In the genomic region with DNA sequence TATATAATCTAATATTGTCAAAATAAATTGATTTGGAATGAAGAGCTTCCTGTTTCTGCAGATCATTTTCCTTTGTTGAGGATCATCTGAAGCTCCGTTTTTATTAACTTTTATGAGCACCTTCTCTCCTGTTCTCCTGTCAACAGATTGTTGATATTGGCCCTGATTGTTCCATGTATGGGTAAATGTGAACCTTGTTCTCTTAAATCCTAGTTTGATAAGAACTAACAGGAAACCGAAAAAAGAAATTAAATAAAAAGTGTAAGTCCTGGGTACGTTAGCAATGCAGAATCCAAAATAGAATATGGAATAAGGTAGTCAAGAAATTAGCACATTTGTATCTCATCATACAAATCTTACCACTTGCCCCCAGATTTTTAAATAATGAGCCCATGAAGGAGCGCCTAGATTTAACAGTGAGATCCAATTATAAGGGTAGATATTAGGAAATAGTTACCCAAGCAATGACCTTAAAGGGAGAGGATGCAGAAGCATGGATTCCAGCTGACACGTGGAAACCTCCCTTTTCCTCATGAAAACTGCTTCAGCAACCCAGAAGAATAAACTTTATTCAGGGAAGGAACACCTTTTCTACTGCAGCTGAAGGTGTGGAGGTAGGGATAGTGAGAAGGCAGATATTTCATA, we compare ENCODE assay signal across 2 cellular contexts.
TF ChIP-seq lines count a peak whose summit lies in the region.

No MANE protein-coding gene starts in this region.

TF ChIP-seq in liver, 16 proteins besides CTCF, POLR2A, EP300 and RAD21:
- TF ChIP-seq ATF3 (IDR thresholded peaks at IDR 0.05) (no peak), FOXA1 (IDR thresholded peaks at IDR 0.05) (peak; percentile 15), NR2F2 (IDR thresholded peaks at IDR 0.05) (no peak), RXRA (IDR thresholded peaks at IDR 0.05) (peak; percentile 58 to 61), TAF1 (conservative IDR thresholded peaks at IDR 0.05) (no peak), HNF4G (IDR thresholded peaks at IDR 0.05) (no peak), JUND (IDR thresholded peaks at IDR 0.05) (no peak), YY1 (IDR thresholded peaks at IDR 0.05) (peak; percentile 54), FOXA2 (IDR thresholded peaks at IDR 0.05) (peak; percentile 50), HNF4A (conservative IDR thresholded peaks at IDR 0.05) (peak; percentile 75 to 81), SP1 (IDR thresholded peaks at IDR 0.05) (peak; percentile 92)
- TF ChIP-seq, protein P1, sequence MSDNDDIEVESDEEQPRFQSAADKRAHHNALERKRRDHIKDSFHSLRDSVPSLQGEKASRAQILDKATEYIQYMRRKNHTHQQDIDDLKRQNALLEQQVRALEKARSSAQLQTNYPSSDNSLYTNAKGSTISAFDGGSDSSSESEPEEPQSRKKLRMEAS (IDR thresholded peaks at IDR 0.05): peak; percentile 53
- TF ChIP-seq, protein P2, sequence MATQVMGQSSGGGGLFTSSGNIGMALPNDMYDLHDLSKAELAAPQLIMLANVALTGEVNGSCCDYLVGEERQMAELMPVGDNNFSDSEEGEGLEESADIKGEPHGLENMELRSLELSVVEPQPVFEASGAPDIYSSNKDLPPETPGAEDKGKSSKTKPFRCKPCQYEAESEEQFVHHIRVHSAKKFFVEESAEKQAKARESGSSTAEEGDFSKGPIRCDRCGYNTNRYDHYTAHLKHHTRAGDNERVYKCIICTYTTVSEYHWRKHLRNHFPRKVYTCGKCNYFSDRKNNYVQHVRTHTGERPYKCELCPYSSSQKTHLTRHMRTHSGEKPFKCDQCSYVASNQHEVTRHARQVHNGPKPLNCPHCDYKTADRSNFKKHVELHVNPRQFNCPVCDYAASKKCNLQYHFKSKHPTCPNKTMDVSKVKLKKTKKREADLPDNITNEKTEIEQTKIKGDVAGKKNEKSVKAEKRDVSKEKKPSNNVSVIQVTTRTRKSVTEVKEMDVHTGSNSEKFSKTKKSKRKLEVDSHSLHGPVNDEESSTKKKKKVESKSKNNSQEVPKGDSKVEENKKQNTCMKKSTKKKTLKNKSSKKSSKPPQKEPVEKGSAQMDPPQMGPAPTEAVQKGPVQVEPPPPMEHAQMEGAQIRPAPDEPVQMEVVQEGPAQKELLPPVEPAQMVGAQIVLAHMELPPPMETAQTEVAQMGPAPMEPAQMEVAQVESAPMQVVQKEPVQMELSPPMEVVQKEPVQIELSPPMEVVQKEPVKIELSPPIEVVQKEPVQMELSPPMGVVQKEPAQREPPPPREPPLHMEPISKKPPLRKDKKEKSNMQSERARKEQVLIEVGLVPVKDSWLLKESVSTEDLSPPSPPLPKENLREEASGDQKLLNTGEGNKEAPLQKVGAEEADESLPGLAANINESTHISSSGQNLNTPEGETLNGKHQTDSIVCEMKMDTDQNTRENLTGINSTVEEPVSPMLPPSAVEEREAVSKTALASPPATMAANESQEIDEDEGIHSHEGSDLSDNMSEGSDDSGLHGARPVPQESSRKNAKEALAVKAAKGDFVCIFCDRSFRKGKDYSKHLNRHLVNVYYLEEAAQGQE (IDR thresholded peaks at IDR 0.05): no peak

TF ChIP-seq in HepG2, 621 proteins besides CTCF, POLR2A, EP300 and RAD21:
- no peak for TF ChIP-seq ZFP82 (CRISPR knock-in tag; IDR thresholded peaks at IDR 0.05; ENCODE audit: borderline replicate concordance)
- TF ChIP-seq, protein P3, sequence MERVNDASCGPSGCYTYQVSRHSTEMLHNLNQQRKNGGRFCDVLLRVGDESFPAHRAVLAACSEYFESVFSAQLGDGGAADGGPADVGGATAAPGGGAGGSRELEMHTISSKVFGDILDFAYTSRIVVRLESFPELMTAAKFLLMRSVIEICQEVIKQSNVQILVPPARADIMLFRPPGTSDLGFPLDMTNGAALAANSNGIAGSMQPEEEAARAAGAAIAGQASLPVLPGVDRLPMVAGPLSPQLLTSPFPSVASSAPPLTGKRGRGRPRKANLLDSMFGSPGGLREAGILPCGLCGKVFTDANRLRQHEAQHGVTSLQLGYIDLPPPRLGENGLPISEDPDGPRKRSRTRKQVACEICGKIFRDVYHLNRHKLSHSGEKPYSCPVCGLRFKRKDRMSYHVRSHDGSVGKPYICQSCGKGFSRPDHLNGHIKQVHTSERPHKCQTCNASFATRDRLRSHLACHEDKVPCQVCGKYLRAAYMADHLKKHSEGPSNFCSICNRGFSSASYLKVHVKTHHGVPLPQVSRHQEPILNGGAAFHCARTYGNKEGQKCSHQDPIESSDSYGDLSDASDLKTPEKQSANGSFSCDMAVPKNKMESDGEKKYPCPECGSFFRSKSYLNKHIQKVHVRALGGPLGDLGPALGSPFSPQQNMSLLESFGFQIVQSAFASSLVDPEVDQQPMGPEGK (CRISPR knock-in tag; IDR thresholded peaks at IDR 0.05): no peak
- TF ChIP-seq HOXA9 (CRISPR knock-in tag; IDR thresholded peaks at IDR 0.05; ENCODE audit: borderline replicate concordance): no peak
- TF ChIP-seq, protein P4, sequence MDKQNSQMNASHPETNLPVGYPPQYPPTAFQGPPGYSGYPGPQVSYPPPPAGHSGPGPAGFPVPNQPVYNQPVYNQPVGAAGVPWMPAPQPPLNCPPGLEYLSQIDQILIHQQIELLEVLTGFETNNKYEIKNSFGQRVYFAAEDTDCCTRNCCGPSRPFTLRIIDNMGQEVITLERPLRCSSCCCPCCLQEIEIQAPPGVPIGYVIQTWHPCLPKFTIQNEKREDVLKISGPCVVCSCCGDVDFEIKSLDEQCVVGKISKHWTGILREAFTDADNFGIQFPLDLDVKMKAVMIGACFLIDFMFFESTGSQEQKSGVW (CRISPR knock-in tag; IDR thresholded peaks at IDR 0.05; ENCODE audit: borderline replicate concordance): no peak
- no peak for TF ChIP-seq ZNF761 (CRISPR knock-in tag; conservative IDR thresholded peaks at IDR 0.05)
- TF ChIP-seq, protein P5, sequence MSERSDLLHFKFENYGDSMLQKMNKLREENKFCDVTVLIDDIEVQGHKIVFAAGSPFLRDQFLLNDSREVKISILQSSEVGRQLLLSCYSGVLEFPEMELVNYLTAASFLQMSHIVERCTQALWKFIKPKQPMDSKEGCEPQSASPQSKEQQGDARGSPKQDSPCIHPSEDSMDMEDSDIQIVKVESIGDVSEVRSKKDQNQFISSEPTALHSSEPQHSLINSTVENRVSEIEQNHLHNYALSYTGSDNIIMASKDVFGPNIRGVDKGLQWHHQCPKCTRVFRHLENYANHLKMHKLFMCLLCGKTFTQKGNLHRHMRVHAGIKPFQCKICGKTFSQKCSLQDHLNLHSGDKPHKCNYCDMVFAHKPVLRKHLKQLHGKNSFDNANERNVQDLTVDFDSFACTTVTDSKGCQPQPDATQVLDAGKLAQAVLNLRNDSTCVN (CRISPR knock-in tag; IDR thresholded peaks at IDR 0.05; ENCODE audit: borderline replicate concordance): no peak
- no peak for TF ChIP-seq UBTF (CRISPR knock-in tag; IDR thresholded peaks at IDR 0.05)
- TF ChIP-seq ZNF543 (CRISPR knock-in tag; IDR thresholded peaks at IDR 0.05): no peak
- no peak for TF ChIP-seq CENPT (CRISPR knock-in tag; IDR thresholded peaks at IDR 0.05; ENCODE audit: low read depth)
- no peak for TF ChIP-seq PBX2 (CRISPR knock-in tag; IDR thresholded peaks at IDR 0.05)
- no peak for TF ChIP-seq XRCC5 (optimal IDR thresholded peaks at IDR 0.05; ENCODE audit: low read length)
- no peak for TF ChIP-seq EED (CRISPR knock-in tag; IDR thresholded peaks at IDR 0.05)
